Comparison of ENCODE assay signal across 14 cellular contexts in genomic region chr1:89705901-89706699, GRCh38.
DNase-seq lines count a peak whose midpoint lies in the region; ATAC-seq, FAIRE-seq and TF ChIP-seq lines count a peak whose summit lies in the region.
"Had no signal": no experiment of that assay in that cellular context is flagged by ENCODE, and none has a peak within 500 bp of the region (broad histone marks: within the 10 kb centered on the region; RNA-seq: fewer than 3 reads in every experiment).

No MANE protein-coding gene starts in this region.

- no peak for TF ChIP-seq POLR2A in GM12878 (IDR thresholded peaks at IDR 0.05; ENCODE audit: low read depth, low read length)

- H2BK5ac ChIP-seq in mesendoderm (ENCODE audit: low read length): no peak overlapping the region

- RAD21 ChIA-PET in GM12878 (lab: Charles Lee; ENCODE audit: unreplicated experiment): interaction anchor here (0.7 to 1.8 kb wide), 7 partner anchors 13 to 94 kb away, joined by 3 to 12 read pairs (median 3); no protein-coding TSS in a partner anchor

- WGBS in GM12878 (ENCODE audit: insufficient coverage, insufficient replicate concordance, low lambda C conversion rate, missing lambda C conversion rate): 34% methylated on average over 6 of the region's 6 CpGs
- WGBS in mesendoderm (ENCODE audit: extremely low coverage, insufficient coverage, low lambda C conversion rate): no CpG with 5 or more reads among the region's 6 CpGs

- SMC1A ChIA-PET in GM12878 (lab: Charles Lee; ENCODE audit: uncharacterized antibody, unreplicated experiment): interaction anchor here (0.8 to 2.6 kb wide), 13 partner anchors 8 to 70 kb away, joined by 3 to 19 read pairs (median 4); no protein-coding TSS in a partner anchor

- H3K9me3 ChIP-seq in GM12878 (replicated peaks; ENCODE audit: control insufficient read depth, insufficient read depth, low read length): no peaks in the 10 kb centered on the region; the same call in 1 of the 3 replicates
- H3K9me3 ChIP-seq in SJCRH30 (replicated peaks): no peaks in the 10 kb centered on the region
- H3K9me3 ChIP-seq: uterus had no signal

- no peak overlapping the region for H2BK15ac ChIP-seq in mesendoderm (replicated peaks; ENCODE audit: low read depth)

- H2AFZ ChIP-seq in GM12878 (ENCODE audit: control insufficient read depth, low read depth, low read length): no peak overlapping the region; the same call in 1 of the 2 replicates

- H3K36me3 ChIP-seq in GM12878 (ENCODE audit: control insufficient read depth in 2 of 2, insufficient read depth in 2 of 2, low read length in 1 of 2) (no peaks in the 10 kb centered on the region; a peak in 1 of 4 replicates), SJCRH30 (no peaks in the 10 kb centered on the region), mesendoderm (ENCODE audit: control insufficient read depth, insufficient read depth, low read length) (no peaks in the 10 kb centered on the region)
- H3K36me3 ChIP-seq: uterus had no signal

- ATAC-seq in GM21526 (IDR thresholded peaks at IDR 0.05; ENCODE audit: low FRiP score, unreplicated experiment): peak; percentile 74
- ATAC-seq in HG03280 (IDR thresholded peaks at IDR 0.05; ENCODE audit: unreplicated experiment): peak; percentile 72
- ATAC-seq in GM12878: peak; percentile 81
- ATAC-seq: natural killer cell treated with Interleukin-12 subunit alpha and Interleukin-12 subunit beta and Interleukin-15 and Interleukin-18, amount 100 ng/mL, for 72 hours had no signal

- H3K79me1 ChIP-seq in mesendoderm (ENCODE audit: low read length): no peaks in the 10 kb centered on the region

- intact Hi-C loops in GM12878 (cut with micrococcal nuclease; ENCODE audit: unreplicated experiment): no loop called here

- no peak overlapping the region for H3K23ac ChIP-seq in mesendoderm (ENCODE audit: low read length)

- H3K4me2 ChIP-seq in GM12878 (ENCODE audit: control insufficient read depth, insufficient read depth) (peak overlapping the region; percentile 87), mesendoderm (ENCODE audit: low read length) (no peak overlapping the region)

- peak in 1 of 2 experiments; percentile 41; a peak in 1 of 4 replicates for TF ChIP-seq EP300 in GM12878 (IDR thresholded peaks at IDR 0.05; ENCODE audit: borderline replicate concordance in 1 of 2, control insufficient read depth in 1 of 2, low read depth in 2 of 2, low read length in 2 of 2)

- CTCF ChIA-PET in GM12878 (lab: Yijun Ruan, JAX): interaction anchor here (0.8 to 1.8 kb wide), 4 partner anchors 13 to 77 kb away, joined by 3 to 8 read pairs (median 4); no protein-coding TSS in a partner anchor

- H3K4me1 ChIP-seq in GM12878 (ENCODE audit: control insufficient read depth, insufficient read depth, low read length) (peaks cover 21% of the 10 kb centered on the region), SJCRH30 (no peaks in the 10 kb centered on the region), mesendoderm (ENCODE audit: control insufficient read depth, low read depth, low read length) (no peaks in the 10 kb centered on the region)
- H3K4me1 ChIP-seq: uterus had no signal

- peak overlapping the region; percentile 1; the same call in 1 of the 2 replicates for H3K4me3 ChIP-seq in GM12878
- H3K4me3 ChIP-seq in SJCRH30: no peak overlapping the region
- no peak overlapping the region for H3K4me3 ChIP-seq in mesendoderm (ENCODE audit: low read length)
- H3K4me3 ChIP-seq: uterus had no signal

- H3K9ac ChIP-seq in GM12878 (ENCODE audit: control insufficient read depth, insufficient read depth, low read length) (no peak overlapping the region), mesendoderm (ENCODE audit: low read length) (no peak overlapping the region)

- no peak overlapping the region for H4K5ac ChIP-seq in mesendoderm (ENCODE audit: low read length)

- H3K4ac ChIP-seq in mesendoderm (ENCODE audit: low read depth, low read length): no peak overlapping the region

- in situ Hi-C loops in GM12878 (cut with MboI): no loop called here

- no peaks in the 10 kb centered on the region for H3K79me2 ChIP-seq in GM12878 (ENCODE audit: control insufficient read depth, insufficient read depth, low read length)
- H3K79me2 ChIP-seq in mesendoderm (ENCODE audit: control insufficient read depth, insufficient read depth, low read length): no peaks in the 10 kb centered on the region

- H4K8ac ChIP-seq in mesendoderm (ENCODE audit: low read depth, low read length): no peak overlapping the region

- TF ChIP-seq CTCF in GM12878 (IDR thresholded peaks at IDR 0.05 in 2 of 3, conservative IDR thresholded peaks at IDR 0.05 in 1 of 3; ENCODE audit: control insufficient read depth in 2 of 3, extremely low read depth in 1 of 3, insufficient read depth in 1 of 3, low read depth in 3 of 3, low read length in 3 of 3): no peak

- H3K27ac ChIP-seq in GM12878 (ENCODE audit: control insufficient read depth, insufficient read depth) (peak overlapping the region; percentile 37), SJCRH30 (no peak overlapping the region), mesendoderm (ENCODE audit: low read depth, low read length) (no peak overlapping the region)
- H3K27ac ChIP-seq: uterus had no signal

- no peak for TF ChIP-seq RAD21 in GM12878 (IDR thresholded peaks at IDR 0.05; ENCODE audit: insufficient read depth, low read depth, low read length)

- no peaks in the 10 kb centered on the region for H4K20me1 ChIP-seq in GM12878 (ENCODE audit: control insufficient read depth, insufficient read depth)

- BruUV-seq in GM12878 (replicated peaks; lab: Mats Ljungman, UMichigan): no TSS peak

- no peak overlapping the region for H3K18ac ChIP-seq in mesendoderm (ENCODE audit: low read length)

- POLR2A ChIA-PET in GM12878 (lab: Charles Lee): interaction anchor here (1.1 to 1.2 kb wide), 2 partner anchors 14 to 15 kb away, joined by 3 to 6 read pairs; no protein-coding TSS in a partner anchor

- FAIRE-seq in GM18507 (lab: Jason Lieb, UNC) (peak; percentile 55), GM12878 (lab: Jason Lieb, UNC) (peak; percentile 84)
- FAIRE-seq: kidney had no signal

- no peak overlapping the region for H3K56ac ChIP-seq in mesendoderm (ENCODE audit: low read length)

- H3K27me3 ChIP-seq in GM12878 (replicated peaks in 1 of 2; ENCODE audit: control insufficient read depth in 2 of 2, insufficient read depth in 2 of 2, low read length in 1 of 2) (no peaks in the 10 kb centered on the region), SJCRH30 (no peaks in the 10 kb centered on the region), mesendoderm (ENCODE audit: insufficient read depth, low read length, poor library complexity) (no peaks in the 10 kb centered on the region)
- H3K27me3 ChIP-seq: uterus had no signal

- no peak overlapping the region for H2AK5ac ChIP-seq in mesendoderm (ENCODE audit: low read length)

- H2BK120ac ChIP-seq in mesendoderm (ENCODE audit: low read depth, low read length): no peak overlapping the region

- no peak for DNase-seq in GM18507 (ENCODE audit: extremely low spot score, insufficient read length, low read depth)
- peak; percentile 35 for DNase-seq in GM12878 (ENCODE audit: low read depth, low spot score)
- DNase-seq in islet precursor cell: no peak
- DNase-seq in T-helper 2 cell: no peak
- DNase-seq in SJCRH30: no peak
- no peak for DNase-seq in mesendoderm
- DNase-seq: activated effector memory CD4-positive, alpha-beta T cell treated with Interleukin-2 at 50 U/mL for 16 hours; H9; kidney; NCI-H2081 treated with DMSO at 0.1 percent for 48 hours; uterus had no signal

TF ChIP-seq in GM12878, 131 proteins besides CTCF, POLR2A, EP300 and RAD21:
- peak; percentile 51; the same call in 1 of the 3 replicates for TF ChIP-seq POU2F2 (IDR thresholded peaks at IDR 0.05; ENCODE audit: borderline replicate concordance, low read depth, low read length)
- peak; percentile 52; the same call in 1 of the 2 replicates for TF ChIP-seq NFIC (IDR thresholded peaks at IDR 0.05; ENCODE audit: low read depth, low read length)
- peak; percentile 39 for TF ChIP-seq MEF2B (IDR thresholded peaks at IDR 0.05; ENCODE audit: partially characterized antibody, poor library complexity, severe bottlenecking)
- no peak for TF ChIP-seq RELA (IDR thresholded peaks at IDR 0.05; ENCODE audit: borderline replicate concordance, partially characterized antibody)
- TF ChIP-seq RUNX3 (IDR thresholded peaks at IDR 0.05; ENCODE audit: low read length): peak; percentile 71
- no peak for TF ChIP-seq FOS (IDR thresholded peaks at IDR 0.05; ENCODE audit: borderline replicate concordance, extremely low read depth, insufficient read length)
- TF ChIP-seq SPI1 (IDR thresholded peaks at IDR 0.05; ENCODE audit: borderline replicate concordance, insufficient read depth, low read depth, low read length): peak; percentile 59; the same call in 1 of the 2 replicates
- TF ChIP-seq CBX5 (IDR thresholded peaks at IDR 0.05; ENCODE audit: low read depth): no peak
- 0 out of 4 replicates have a peak, but pooled peaks have one; percentile 27 to 37 for TF ChIP-seq IKZF2 (IDR thresholded peaks at IDR 0.05)
- TF ChIP-seq DPF2 (IDR thresholded peaks at IDR 0.05): 0 out of 2 replicates have a peak, but pooled peaks have one; percentile 25
- TF ChIP-seq CREB1 (IDR thresholded peaks at IDR 0.05; ENCODE audit: low read depth): 0 out of 2 replicates have a peak, but pooled peaks have one; percentile 6
- no peak for TF ChIP-seq RELB (IDR thresholded peaks at IDR 0.05; ENCODE audit: low read depth)
